15 cellular contexts compared by ENCODE assay signal in genomic region chr9:86557063-86557766, GRCh38.
A peak's percentile ranks its signal among the peaks of the same experiment; 100 is the strongest.
DNase-seq lines count a peak whose midpoint lies in the region; ATAC-seq and TF ChIP-seq lines count a peak whose summit lies in the region.
"Had no signal": no experiment of that assay in that cellular context is flagged by ENCODE, and none has a peak within 500 bp of the region (broad histone marks: within the 10 kb centered on the region; RNA-seq: fewer than 3 reads in every experiment).

No MANE protein-coding gene starts in this region.

- no peak overlapping the region for H3K27ac Mint-ChIP-seq in type B pancreatic cell
- H3K27ac Mint-ChIP-seq in CD4-positive, alpha-beta T cell = no peak overlapping the region

- H3K4me1 ChIP-seq in upper lobe of right lung = no peaks in the 10 kb centered on the region

- POLR2A ChIA-PET in CD4-positive, alpha-beta T cell (lab: Charles Lee) = no interaction called here

- H3K9me3 Mint-ChIP-seq in type B pancreatic cell = no peaks in the 10 kb centered on the region
- no peaks in the 10 kb centered on the region for H3K9me3 Mint-ChIP-seq in CD4-positive, alpha-beta T cell
- H3K9me3 Mint-ChIP-seq: neural crest cell had no signal

- peak; percentile 82 for ATAC-seq in SK-N-SH treated with all-trans-retinoic acid at 6 μM for 48 hours
- peak; percentile 58 for ATAC-seq in sciatic nerve
- no peak for ATAC-seq in upper lobe of right lung
- no peak for ATAC-seq in CD4-positive, alpha-beta T cell (ENCODE audit: poor library complexity)

- H3K36me3 ChIP-seq in upper lobe of right lung = no peaks in the 10 kb centered on the region

- H3K4me3 Mint-ChIP-seq in type B pancreatic cell = no peak overlapping the region
- H3K4me3 Mint-ChIP-seq in CD4-positive, alpha-beta T cell = no peak overlapping the region
- H3K4me3 Mint-ChIP-seq: neural crest cell had no signal

- no peaks in the 10 kb centered on the region for H3K9me3 ChIP-seq in upper lobe of right lung
- no peaks in the 10 kb centered on the region for H3K9me3 ChIP-seq in CD4-positive, alpha-beta T cell (ENCODE audit: control insufficient read depth, low read length)

- H3K4me3 ChIP-seq in foreskin fibroblast (ENCODE audit: low read depth in 1 of 2, low read length in 2 of 2) = no peak overlapping the region
- H3K4me3 ChIP-seq in upper lobe of right lung = no peak overlapping the region

- TF ChIP-seq CTCF in foreskin fibroblast (IDR thresholded peaks at IDR 0.05; ENCODE audit: low read depth, low read length) (no peak), upper lobe of right lung (IDR thresholded peaks at IDR 0.05) (no peak), type B pancreatic cell (conservative IDR thresholded peaks at IDR 0.05) (no peak)
- TF ChIP-seq CTCF in CD4-positive, alpha-beta T cell (IDR thresholded peaks at IDR 0.05) = no peak

- DNase-seq in GM04503 (ENCODE audit: low read depth) (peak; percentile 89), foreskin fibroblast (peak; percentile 79 to 86), sciatic nerve (ENCODE audit: low spot score) (no peak), upper lobe of right lung (no peak), type B pancreatic cell (ENCODE audit: extremely low spot score, unreplicated experiment) (no peak), substantia nigra (lab: John Stamatoyannopoulos, UW) (no peak)
- DNase-seq in CD4-positive, alpha-beta T cell = no peak
- DNase-seq: activated CD4-positive, alpha-beta T cell treated with anti-CD3 and anti-CD28 coated beads for 48 hours; activated naive CD4-positive, alpha-beta T cell treated with anti-CD3 and anti-CD28 coated beads, Interleukin-2, amount 50 U/mL, for 16 hours; KBM-7; NCI-H2171 treated with DMSO at 0.1 percent for 48 hours; SHP77 treated with DMSO at 0.1 percent for 48 hours; stimulated activated CD4-positive, alpha-beta T cell treated with anti-CD3 and anti-CD28 coated beads, Interleukin-2, amount 100 ng/mL, for 48 hours had no signal

- H3K27ac ChIP-seq in upper lobe of right lung = no peak overlapping the region
- H3K27ac ChIP-seq in substantia nigra (ENCODE audit: low read depth, low read length, poor library complexity, severe bottlenecking) = no peak overlapping the region
- no peak overlapping the region for H3K27ac ChIP-seq in CD4-positive, alpha-beta T cell (ENCODE audit: low read depth, low read length)

- H3K27me3 Mint-ChIP-seq in type B pancreatic cell = peaks cover 9% of the 10 kb centered on the region
- peaks cover 27% of the 10 kb centered on the region for H3K27me3 Mint-ChIP-seq in CD4-positive, alpha-beta T cell

- H3K36me3 Mint-ChIP-seq in type B pancreatic cell = no peaks in the 10 kb centered on the region
- H3K36me3 Mint-ChIP-seq in CD4-positive, alpha-beta T cell (ENCODE audit: low read depth) = no peaks in the 10 kb centered on the region

- H3K27me3 ChIP-seq in upper lobe of right lung = peaks cover 11% of the 10 kb centered on the region
- no peaks in the 10 kb centered on the region for H3K27me3 ChIP-seq in CD4-positive, alpha-beta T cell (ENCODE audit: control insufficient read depth, insufficient read depth, low read length)

- intact Hi-C loops in sciatic nerve (cut with DNase I) (no loop called here), upper lobe of right lung (cut with DNase I) (no loop called here)
- intact Hi-C loops in CD4-positive, alpha-beta T cell (cut with DNase I, micrococcal nuclease) = no loop called here

- CTCF ChIA-PET in CD4-positive, alpha-beta T cell (lab: Charles Lee) = no interaction called here

- peaks cover 4% of the 10 kb centered on the region for H3K4me1 Mint-ChIP-seq in type B pancreatic cell (ENCODE audit: unreplicated experiment)
- H3K4me1 Mint-ChIP-seq in CD4-positive, alpha-beta T cell (ENCODE audit: low read depth) = no peaks in the 10 kb centered on the region

TF ChIP-seq in SK-N-SH treated with all-trans-retinoic acid at 6 μM for 48 hours, 23 proteins besides CTCF, POLR2A, EP300 and RAD21:
- TF ChIP-seq ZNF565 (CRISPR knock-in tag; conservative IDR thresholded peaks at IDR 0.05; ENCODE audit: low read depth) = no peak
- TF ChIP-seq ISL1 (CRISPR knock-in tag; IDR thresholded peaks at IDR 0.05) = no peak
- no peak for TF ChIP-seq ZFP30 (CRISPR knock-in tag; IDR thresholded peaks at IDR 0.05)
- no peak for TF ChIP-seq CSRNP3 (CRISPR knock-in tag; IDR thresholded peaks at IDR 0.05)
- TF ChIP-seq ESRRG (CRISPR knock-in tag; IDR thresholded peaks at IDR 0.05) = no peak
- no peak for TF ChIP-seq CSDC2 (CRISPR knock-in tag; IDR thresholded peaks at IDR 0.05)
- TF ChIP-seq RARB (CRISPR knock-in tag; IDR thresholded peaks at IDR 0.05) = no peak
- TF ChIP-seq, protein P1, sequence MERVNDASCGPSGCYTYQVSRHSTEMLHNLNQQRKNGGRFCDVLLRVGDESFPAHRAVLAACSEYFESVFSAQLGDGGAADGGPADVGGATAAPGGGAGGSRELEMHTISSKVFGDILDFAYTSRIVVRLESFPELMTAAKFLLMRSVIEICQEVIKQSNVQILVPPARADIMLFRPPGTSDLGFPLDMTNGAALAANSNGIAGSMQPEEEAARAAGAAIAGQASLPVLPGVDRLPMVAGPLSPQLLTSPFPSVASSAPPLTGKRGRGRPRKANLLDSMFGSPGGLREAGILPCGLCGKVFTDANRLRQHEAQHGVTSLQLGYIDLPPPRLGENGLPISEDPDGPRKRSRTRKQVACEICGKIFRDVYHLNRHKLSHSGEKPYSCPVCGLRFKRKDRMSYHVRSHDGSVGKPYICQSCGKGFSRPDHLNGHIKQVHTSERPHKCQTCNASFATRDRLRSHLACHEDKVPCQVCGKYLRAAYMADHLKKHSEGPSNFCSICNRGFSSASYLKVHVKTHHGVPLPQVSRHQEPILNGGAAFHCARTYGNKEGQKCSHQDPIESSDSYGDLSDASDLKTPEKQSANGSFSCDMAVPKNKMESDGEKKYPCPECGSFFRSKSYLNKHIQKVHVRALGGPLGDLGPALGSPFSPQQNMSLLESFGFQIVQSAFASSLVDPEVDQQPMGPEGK (CRISPR knock-in tag; IDR thresholded peaks at IDR 0.05; ENCODE audit: borderline replicate concordance) = no peak
- no peak for TF ChIP-seq PPARA (CRISPR knock-in tag; IDR thresholded peaks at IDR 0.05; ENCODE audit: borderline replicate concordance)

Comparison
In these comparisons a context has a peak if more than half of its experiments do, and no peak if none do; other contexts are left out.
1. DNase-seq: peak in GM04503 (single experiment) and foreskin fibroblast (2 of 2); none in sciatic nerve (single experiment), upper lobe of right lung (single experiment), type B pancreatic cell (single experiment), substantia nigra (0 of 49) and CD4-positive, alpha-beta T cell (0 of 10).
2. ATAC-seq: peak in SK-N-SH treated with all-trans-retinoic acid at 6 μM for 48 hours (single experiment) and sciatic nerve (single experiment); none in upper lobe of right lung (single experiment) and CD4-positive, alpha-beta T cell (single experiment).